Comparison of ENCODE assay signal across 19 cellular contexts in genomic region chr20:56572178-56572577, GRCh38. TPM values are rescaled to one million over a fixed set of nuclear protein-coding genes. Genes with fewer than 3 reads are reported as not detected.
A peak's percentile ranks its signal among the peaks of the same experiment; 100 is the strongest.
DNase-seq lines count a peak whose midpoint lies in the region; TF ChIP-seq lines count a peak whose summit lies in the region.
"Had no signal": no experiment of that assay in that cellular context is flagged by ENCODE, and none has a peak within 500 bp of the region (broad histone marks: within the 10 kb centered on the region; RNA-seq: fewer than 3 reads in every experiment).

No MANE protein-coding gene starts in this region.

- H3K27me3 ChIP-seq in GM23248 (replicated peaks; ENCODE audit: insufficient read depth) (no peaks in the 10 kb centered on the region; the same call in 1 of the 2 replicates), mesenchymal stem cell (ENCODE audit: control insufficient read depth in 1 of 2, insufficient read depth in 1 of 2, low read length in 2 of 2) (peaks cover 12 to 23% of the 10 kb centered on the region in 2 experiments)

- H3K4me1 Mint-ChIP-seq in activated naive CD8-positive, alpha-beta T cell treated with anti-CD3 and anti-CD28 coated beads for 36 hours: no peaks in the 10 kb centered on the region
- H3K4me1 Mint-ChIP-seq: CD4-positive, CD25-positive, alpha-beta regulatory T cell had no signal

- H3K27ac ChIP-seq in GM23248: no peak overlapping the region
- H3K27ac ChIP-seq in mesenchymal stem cell (ENCODE audit: low read length, poor library complexity, severe bottlenecking): no peak overlapping the region
- H3K27ac ChIP-seq: HL-60 had no signal

- H3K14ac ChIP-seq in mesenchymal stem cell (ENCODE audit: low read length in 2 of 2): no peak overlapping the region

- H4K8ac ChIP-seq in mesenchymal stem cell (ENCODE audit: low read length): no peak overlapping the region

- H3K18ac ChIP-seq in mesenchymal stem cell (ENCODE audit: low read depth in 1 of 2, low read length in 2 of 2): no peak overlapping the region

- no peaks in the 10 kb centered on the region for H3K36me3 Mint-ChIP-seq in activated naive CD8-positive, alpha-beta T cell treated with anti-CD3 and anti-CD28 coated beads for 36 hours
- H3K36me3 Mint-ChIP-seq: CD4-positive, CD25-positive, alpha-beta regulatory T cell had no signal

- H3K23ac ChIP-seq in mesenchymal stem cell (ENCODE audit: low read length in 2 of 2): no peak overlapping the region

- in situ Hi-C loops in GM23248 (cut with MboI): no loop called here

- no peak overlapping the region for H3K4ac ChIP-seq in mesenchymal stem cell (ENCODE audit: low read depth in 1 of 2, low read length in 2 of 2)

- H3K4me1 ChIP-seq in GM23248 (ENCODE audit: insufficient read depth): no peaks in the 10 kb centered on the region
- no peaks in the 10 kb centered on the region for H3K4me1 ChIP-seq in mesenchymal stem cell (ENCODE audit: control insufficient read depth, insufficient read depth, low read depth, low read length)

- no peak overlapping the region for H2BK15ac ChIP-seq in mesenchymal stem cell (ENCODE audit: low read depth, poor library complexity, severe bottlenecking)

- H3K27me3 Mint-ChIP-seq in activated naive CD8-positive, alpha-beta T cell treated with anti-CD3 and anti-CD28 coated beads for 36 hours: peaks cover 18% of the 10 kb centered on the region
- H3K27me3 Mint-ChIP-seq: CD4-positive, CD25-positive, alpha-beta regulatory T cell had no signal

- no peak overlapping the region for H3K4me2 ChIP-seq in GM23248 (ENCODE audit: unreplicated experiment)
- no peak overlapping the region for H3K4me2 ChIP-seq in mesenchymal stem cell (ENCODE audit: low read length, poor library complexity, severe bottlenecking)

- no peak for TF ChIP-seq CTCF in cardiac fibroblast (IDR thresholded peaks at IDR 0.05; ENCODE audit: low read depth, low read length)
- no peak for TF ChIP-seq CTCF in GM20000 (IDR thresholded peaks at IDR 0.05; ENCODE audit: extremely low read depth, missing control alignments)

- no peaks in the 10 kb centered on the region for H3K9me3 ChIP-seq in GM23248 (ENCODE audit: low read depth)
- H3K9me3 ChIP-seq in mesenchymal stem cell (ENCODE audit: control insufficient read depth, low read length): no peaks in the 10 kb centered on the region

- H3K4me3 ChIP-seq in GM23248 (no peak overlapping the region), cardiac fibroblast (replicated peaks in 1 of 2; ENCODE audit: low read depth in 2 of 2, low read length in 2 of 2) (no peak overlapping the region), mesenchymal stem cell (ENCODE audit: insufficient read depth in 1 of 2, low read depth in 1 of 2, low read length in 2 of 2) (no peak overlapping the region)

- H2AFZ ChIP-seq in GM23248: no peak overlapping the region
- no peak overlapping the region for H2AFZ ChIP-seq in mesenchymal stem cell (ENCODE audit: low read depth, low read length)

- H3F3A ChIP-seq in GM23248 (ENCODE audit: insufficient read depth): no peaks in the 10 kb centered on the region

- H3K4me3 Mint-ChIP-seq in activated naive CD8-positive, alpha-beta T cell treated with anti-CD3 and anti-CD28 coated beads for 36 hours: no peak overlapping the region
- H3K4me3 Mint-ChIP-seq: CD4-positive, CD25-positive, alpha-beta regulatory T cell; H9 had no signal

- H2BK12ac ChIP-seq in mesenchymal stem cell (ENCODE audit: low read length in 2 of 2): no peak overlapping the region

- H4K91ac ChIP-seq in mesenchymal stem cell (ENCODE audit: low read length): no peak overlapping the region

- DNase-seq in GM23248: peak; percentile 10
- peak; percentile 42 for DNase-seq in NCI-H226
- DNase-seq in cardiac fibroblast (ENCODE audit: low read depth in 2 of 2): peak; percentile 5 to 9
- peak; percentile 6 for DNase-seq in mesenchymal stem cell
- no peak for DNase-seq in GM20000 (ENCODE audit: low spot score)
- DNase-seq in cortex of kidney (lab: John Stamatoyannopoulos, UW): no peak
- no peak for DNase-seq in activated naive CD8-positive, alpha-beta T cell treated with anti-CD3 and anti-CD28 coated beads for 36 hours
- DNase-seq: CD4-positive, CD25-positive, alpha-beta regulatory T cell; H9; KG1; NCI-H1105; NCI-H1694; NCI-H2107; NCI-H345; NCI-H69; SHP77 treated with DMSO at 0.1 percent for 48 hours had no signal

- H4K20me1 ChIP-seq in GM23248 (ENCODE audit: insufficient read depth): no peaks in the 10 kb centered on the region

- 63 to 67% methylated on average over 4 of the region's 4 CpGs for WGBS in GM23248 (ENCODE audit: low coverage in 1 of 2, low lambda C conversion rate in 2 of 2, missing lambda C conversion rate in 2 of 2), 2 experiments
- WGBS in mesenchymal stem cell: 81% methylated on average over 4 of the region's 4 CpGs

- H3K9me3 Mint-ChIP-seq in activated naive CD8-positive, alpha-beta T cell treated with anti-CD3 and anti-CD28 coated beads for 36 hours: no peaks in the 10 kb centered on the region

- no peak overlapping the region for H3K27ac Mint-ChIP-seq in activated naive CD8-positive, alpha-beta T cell treated with anti-CD3 and anti-CD28 coated beads for 36 hours
- H3K27ac Mint-ChIP-seq: CD4-positive, CD25-positive, alpha-beta regulatory T cell; H9 had no signal

- H2BK120ac ChIP-seq in mesenchymal stem cell (ENCODE audit: low read depth, low read length): no peak overlapping the region

- no peaks in the 10 kb centered on the region for H3K9me2 ChIP-seq in GM23248 (ENCODE audit: insufficient read depth)

- no peak overlapping the region for H3K9ac ChIP-seq in GM23248
- H3K9ac ChIP-seq in mesenchymal stem cell (ENCODE audit: low read length): no peak overlapping the region

- H2BK5ac ChIP-seq in mesenchymal stem cell (ENCODE audit: low read depth, low read length, poor library complexity, severe bottlenecking): no peak overlapping the region

- no peaks in the 10 kb centered on the region for H3K79me1 ChIP-seq in mesenchymal stem cell (replicated peaks; ENCODE audit: low read length, poor library complexity, severe bottlenecking)

- H2AK5ac ChIP-seq in mesenchymal stem cell (ENCODE audit: low read length, severe bottlenecking): no peak overlapping the region

- H3K36me3 ChIP-seq in GM23248 (ENCODE audit: low read depth): no peaks in the 10 kb centered on the region
- H3K36me3 ChIP-seq in mesenchymal stem cell (ENCODE audit: control insufficient read depth in 1 of 2, insufficient read depth in 2 of 2, low read depth in 1 of 2, low read length in 2 of 2): no peaks in the 10 kb centered on the region

- H3K79me2 ChIP-seq in GM23248 (ENCODE audit: insufficient read depth): no peaks in the 10 kb centered on the region

RNA-seq across cellular contexts. Expression of gene FAM209B, which starts 39.1 kb away (rescaled TPM):
- total RNA-seq in GM23248 (2014; rRNA removed; shearing (Covaris generic)): not detected in 2 replicates
- not detected in 2 replicates for polyA plus RNA-seq in GM23248 (2016; fragmentation: Nextera tagmentation; extraction: Ambion mirVana)
- polyA plus RNA-seq in mesenchymal stem cell (2013, experiment 1 of 2): 0.44 TPM
- polyA plus RNA-seq in mesenchymal stem cell (2013, experiment 2 of 2): 0.22 TPM
- total RNA-seq in activated naive CD8-positive, alpha-beta T cell treated with anti-CD3 and anti-CD28 coated beads for 36 hours: under 1 TPM in 1 of 2 experiments, not detected in 1; 0.60 TPM
- total RNA-seq: M059J, OCI-LY7 had no signal

RNA-seq across cellular contexts. Expression of gene FAM209A, which starts 47.6 kb away (rescaled TPM):
- total RNA-seq in GM23248 (2014; rRNA removed; shearing (Covaris generic)): not detected in 2 replicates
- not detected in 2 replicates for polyA plus RNA-seq in GM23248 (2016; fragmentation: Nextera tagmentation; extraction: Ambion mirVana)
- 0.06 TPM for polyA plus RNA-seq in mesenchymal stem cell (2013, experiment 1 of 2)
- 0.10 TPM for polyA plus RNA-seq in mesenchymal stem cell (2013, experiment 2 of 2)
- total RNA-seq in activated naive CD8-positive, alpha-beta T cell treated with anti-CD3 and anti-CD28 coated beads for 36 hours: under 1 TPM; 0.24 to 0.62 TPM
- total RNA-seq: H9, M059J had no signal

RNA-seq across cellular contexts. Expression of gene TFAP2C, which starts 56.9 kb away (rescaled TPM):
- total RNA-seq in GM23248 (2014; rRNA removed; shearing (Covaris generic)): 12.3 and 12.8 TPM in 2 replicates
- 16.6 and 19.0 TPM in 2 replicates for polyA plus RNA-seq in GM23248 (2016; fragmentation: Nextera tagmentation; extraction: Ambion mirVana)
- 12.1 TPM for polyA plus RNA-seq in mesenchymal stem cell (2013, experiment 1 of 2)
- polyA plus RNA-seq in mesenchymal stem cell (2013, experiment 2 of 2): 12.5 TPM
- total RNA-seq in activated naive CD8-positive, alpha-beta T cell treated with anti-CD3 and anti-CD28 coated beads for 36 hours: not detected
- total RNA-seq: CD4-positive, CD25-positive, alpha-beta regulatory T cell; OCI-LY7 had no signal
- polyA plus RNA-seq: CD4-positive, CD25-positive, alpha-beta regulatory T cell had no signal

Comparison
In these comparisons a context has a peak if more than half of its experiments do, and no peak if none do; other contexts are left out.
1. DNase-seq: peak in GM23248 (single experiment), NCI-H226 (single experiment), cardiac fibroblast (2 of 2) and mesenchymal stem cell (single experiment); none in GM20000 (single experiment), cortex of kidney (single experiment) and activated naive CD8-positive, alpha-beta T cell treated with anti-CD3 and anti-CD28 coated beads for 36 hours (single experiment).
2. RNA of gene TFAP2C, which starts 56.9 kb away (total RNA-seq): 12.3 to 12.8 TPM in GM23248; not detected in activated naive CD8-positive, alpha-beta T cell treated with anti-CD3 and anti-CD28 coated beads for 36 hours; every median in the first group is over 10 times any median in the second.